In genomic region chr7:45601816-45602540, GRCh38 we compare ENCODE assay signal across 26 cellular contexts. TPM values are rescaled to one million over a fixed set of nuclear protein-coding genes. Genes with fewer than 3 reads are reported as not detected.
A peak's percentile ranks its signal among the peaks of the same experiment; 100 is the strongest.
DNase-seq lines count a peak whose midpoint lies in the region; ATAC-seq and TF ChIP-seq lines count a peak whose summit lies in the region.
"Had no signal": no experiment of that assay in that cellular context is flagged by ENCODE, and none has a peak within 500 bp of the region (broad histone marks: within the 10 kb centered on the region; RNA-seq: fewer than 3 reads in every experiment).

No MANE protein-coding gene starts in this region.

- no peak overlapping the region for H3K4me3 ChIP-seq in endodermal cell (ENCODE audit: low read length)
- H3K4me3 ChIP-seq: BLaER1 treated with 17β-estradiol and CSF1 and Interleukin-3, amounts not matched to agents 10 nM and 100 nM; dorsolateral prefrontal cortex; SJCRH30; tibial artery had no signal

- WGBS in endodermal cell (ENCODE audit: insufficient coverage in 1 of 2, insufficient read length in 1 of 2), 2 experiments: 94 to 100% methylated on average over 3 to 6 of the region's 6 CpGs

- H3K36me3 Mint-ChIP-seq in CD14-positive monocyte (no peaks in the 10 kb centered on the region), endodermal cell (ENCODE audit: low read depth) (no peaks in the 10 kb centered on the region)
- H3K36me3 Mint-ChIP-seq: naive thymus-derived CD8-positive, alpha-beta T cell had no signal

- H3K4me1 Mint-ChIP-seq in CD14-positive monocyte (no peaks in the 10 kb centered on the region), endodermal cell (no peaks in the 10 kb centered on the region)
- H3K4me1 Mint-ChIP-seq: activated CD4-positive, alpha-beta T cell treated with anti-CD3 and anti-CD28 coated beads for 36 hours; central memory CD8-positive, alpha-beta T cell; naive thymus-derived CD8-positive, alpha-beta T cell had no signal

- intact Hi-C loops in CD14-positive monocyte (cut with micrococcal nuclease): no loop called here

- peaks cover 2 to 4% (median 3%) of the 10 kb centered on the region in 3 donors for H3K27me3 Mint-ChIP-seq in CD14-positive monocyte (ENCODE audit: low read depth in 3 of 3)
- no peaks in the 10 kb centered on the region for H3K27me3 Mint-ChIP-seq in endodermal cell (ENCODE audit: insufficient read depth)

- no peak for ATAC-seq in HG03045 (IDR thresholded peaks at IDR 0.05; ENCODE audit: unreplicated experiment)
- ATAC-seq in GM18502 (IDR thresholded peaks at IDR 0.05; ENCODE audit: poor library complexity, unreplicated experiment): no peak
- ATAC-seq: activated CD4-positive, alpha-beta T cell treated with anti-CD3 and anti-CD28 coated beads for 36 hours; activated T-cell treated with anti-CD3 and anti-CD28 coated beads, Interleukin-2, amount 50 U/mL, for 72 hours; HCT116; naive thymus-derived CD8-positive, alpha-beta T cell had no signal

- H3K4me3 Mint-ChIP-seq in CD14-positive monocyte (no peak overlapping the region), endodermal cell (no peak overlapping the region)
- H3K4me3 Mint-ChIP-seq: activated CD4-positive, alpha-beta T cell treated with anti-CD3 and anti-CD28 coated beads for 36 hours; activated naive CD4-positive, alpha-beta T cell treated with anti-CD3 and anti-CD28 coated beads for 36 hours; activated T-cell treated with anti-CD3 and anti-CD28 coated beads, Interleukin-2, amount 50 U/mL, for 72 hours; central memory CD8-positive, alpha-beta T cell; naive thymus-derived CD8-positive, alpha-beta T cell had no signal

- H3K27ac ChIP-seq in endodermal cell (ENCODE audit: low read depth, low read length): no peak overlapping the region
- H3K27ac ChIP-seq: BLaER1 treated with 17β-estradiol and CSF1 and Interleukin-3, amounts not matched to agents 10 nM and 100 nM; dorsolateral prefrontal cortex; SJCRH30; tibial artery had no signal

- H3K9me3 Mint-ChIP-seq in CD14-positive monocyte (peaks cover 0 to 4% (median 0%) of the 10 kb centered on the region in 7 donors), endodermal cell (no peaks in the 10 kb centered on the region)
- H3K9me3 Mint-ChIP-seq: activated naive CD4-positive, alpha-beta T cell treated with anti-CD3 and anti-CD28 coated beads for 36 hours; naive thymus-derived CD8-positive, alpha-beta T cell had no signal

- TF ChIP-seq CTCF in CD14-positive monocyte (IDR thresholded peaks at IDR 0.05) (no peak), endodermal cell (conservative IDR thresholded peaks at IDR 0.05) (no peak), GM10266 (IDR thresholded peaks at IDR 0.05; ENCODE audit: control insufficient read depth, insufficient read depth, low read depth, missing control alignments) (no peak)

- H3K36me3 ChIP-seq in endodermal cell (ENCODE audit: control insufficient read depth, insufficient read depth, low read length): no peaks in the 10 kb centered on the region
- H3K36me3 ChIP-seq: BLaER1 treated with 17β-estradiol and CSF1 and Interleukin-3, amounts not matched to agents 10 nM and 100 nM; SJCRH30; tibial artery had no signal

- no peak overlapping the region for H3K9ac ChIP-seq in endodermal cell (ENCODE audit: extremely low read depth, low read length, poor library complexity, severe bottlenecking)
- H3K9ac ChIP-seq: BLaER1 treated with 17β-estradiol and CSF1 and Interleukin-3, amounts not matched to agents 10 nM and 100 nM had no signal

- H3K27me3 ChIP-seq in endodermal cell (ENCODE audit: control insufficient read depth, insufficient read depth, low read length, poor library complexity, severe bottlenecking): no peaks in the 10 kb centered on the region
- H3K27me3 ChIP-seq: BLaER1 treated with 17β-estradiol and CSF1 and Interleukin-3, amounts not matched to agents 10 nM and 100 nM; dorsolateral prefrontal cortex; tibial artery had no signal

- no peaks in the 10 kb centered on the region for H3K9me3 ChIP-seq in endodermal cell (ENCODE audit: control insufficient read depth, low read length)
- H3K9me3 ChIP-seq: SJCRH30 had no signal

- H3K27ac Mint-ChIP-seq in CD14-positive monocyte (no peak overlapping the region), endodermal cell (no peak overlapping the region)
- H3K27ac Mint-ChIP-seq: activated CD4-positive, alpha-beta T cell treated with anti-CD3 and anti-CD28 coated beads for 36 hours; activated naive CD4-positive, alpha-beta T cell treated with anti-CD3 and anti-CD28 coated beads for 36 hours; activated T-cell treated with anti-CD3 and anti-CD28 coated beads, Interleukin-2, amount 50 U/mL, for 72 hours; naive thymus-derived CD8-positive, alpha-beta T cell had no signal

- no peaks in the 10 kb centered on the region for H3K4me1 ChIP-seq in endodermal cell (ENCODE audit: control insufficient read depth, insufficient read depth, low read length)
- H3K4me1 ChIP-seq: SJCRH30 had no signal

- DNase-seq in CD14-positive monocyte (ENCODE audit: low spot score) (peak; percentile 32), D341Med (ENCODE audit: low spot score) (peak; percentile 13), endodermal cell (peak; percentile 23), putamen (ENCODE audit: low spot score) (peak; percentile 33), GM10266 (ENCODE audit: extremely low spot score) (no peak)
- DNase-seq: activated CD4-positive, alpha-beta T cell treated with anti-CD3 and anti-CD28 coated beads for 36 hours; activated naive CD4-positive, alpha-beta T cell treated with anti-CD3 and anti-CD28 coated beads for 36 hours; activated T-cell treated with anti-CD3 and anti-CD28 coated beads, Interleukin-2, amount 50 U/mL, for 72 hours; DMS53; naive thymus-derived CD8-positive, alpha-beta T cell; NCI-H1048; NCI-H1694 treated with DMSO at 0.1 percent for 48 hours; NCI-H510A; RPMI8226; SJCRH30; small intestine; stimulated activated CD8-positive, alpha-beta memory T cell treated with anti-CD3 and anti-CD28 coated beads, Interleukin-4, amount 100 ng/mL, for 48 hours; SW 1271 had no signal

RNA-seq across cellular contexts. Expression of gene ADCY1, which starts 27.8 kb away (rescaled TPM):
- under 1 TPM in 1 of 2 donors, not detected in 1; 0.01 TPM for polyA plus RNA-seq in CD14-positive monocyte
- total RNA-seq in endodermal cell: 10 to 100 TPM; 15.3 to 18.5 TPM
- polyA plus RNA-seq in endodermal cell (2013, experiment 1 of 2): 5.0 TPM
- polyA plus RNA-seq in endodermal cell (2013, experiment 2 of 2): 5.6 TPM
- total RNA-seq: HT-29; naive thymus-derived CD8-positive, alpha-beta T cell; SJCRH30 had no signal
